ENCODE assay signal across 26 cellular contexts in genomic region chr18:59990121-59990818, GRCh38.
DNase-seq lines count a peak whose midpoint lies in the region; ATAC-seq and TF ChIP-seq lines count a peak whose summit lies in the region.
"Had no signal": no experiment of that assay in that cellular context is flagged by ENCODE, and none has a peak within 500 bp of the region (broad histone marks: within the 10 kb centered on the region; RNA-seq: fewer than 3 reads in every experiment).

No MANE protein-coding gene starts in this region.

- H3K9me3 ChIP-seq in osteoblast (ENCODE audit: low read depth, low read length) (no peaks in the 10 kb centered on the region), trophoblast cell (ENCODE audit: insufficient read depth, low read depth, low read length) (no peaks in the 10 kb centered on the region)
- H3K9me3 ChIP-seq: body of pancreas, MG63, right atrium auricular region, testis, uterus had no signal

- in situ Hi-C loops in astrocyte of the cerebellum (cut with HindIII; ENCODE audit: low sequenced_read_pairs), result loop anchor here (25.0 kb wide), 1 partner anchor 572 kb away; no protein-coding TSS in a partner anchor

- peak; percentile 48 for DNase-seq in DMS53 (lab: John Stamatoyannopoulos, UW)
- DNase-seq in HT1080 (ENCODE audit: low read depth), result peak; percentile 2
- peak; percentile 8 for DNase-seq in astrocyte of the cerebellum (ENCODE audit: low read depth)
- peak; percentile 66 for DNase-seq in osteoblast (ENCODE audit: insufficient read length, low spot score, missing footprints)
- DNase-seq in trophoblast cell, result no peak
- DNase-seq in LoVo (ENCODE audit: low spot score), result no peak
- DNase-seq: activated CD4-positive, alpha-beta T cell treated with anti-CD3 and anti-CD28 coated beads, Interleukin-2, amount 50 U/mL, for 4 hours; activated CD4-positive, CD25-positive, alpha-beta regulatory T cell; activated CD8-positive, alpha-beta memory T cell treated with anti-CD3 and anti-CD28 coated beads, Interleukin-2, amount 10 ng/mL, durations not matched to agents 7 days and 5 days; activated T-cell treated with anti-CD3 and anti-CD28 coated beads, Interleukin-2, amount 50 U/mL, for 48 hours; body of pancreas; DMS79; head of caudate nucleus; MG63; NCI-H1105 treated with DMSO at 0.1 percent for 48 hours; NCI-H2081; NCI-H226; NCI-H526 treated with DMSO at 0.1 percent for 48 hours; testis; uterus had no signal

- H3K4me1 ChIP-seq in osteoblast (ENCODE audit: insufficient read depth, low read length) (no peaks in the 10 kb centered on the region), trophoblast cell (ENCODE audit: control insufficient read depth in 1 of 2, insufficient read depth in 2 of 2, low read length in 2 of 2) (no peaks in the 10 kb centered on the region)
- H3K4me1 ChIP-seq: body of pancreas, right atrium auricular region, testis, uterus had no signal

- no peak overlapping the region for H4K8ac ChIP-seq in trophoblast cell (ENCODE audit: low read depth, low read length)

- H3K23ac ChIP-seq in trophoblast cell (ENCODE audit: low read length), result no peak overlapping the region

- no peak overlapping the region for H4K91ac ChIP-seq in trophoblast cell (ENCODE audit: low read depth, low read length)

- H3K27ac ChIP-seq in osteoblast (ENCODE audit: low read depth, low read length), result no peak overlapping the region
- no peak overlapping the region for H3K27ac ChIP-seq in trophoblast cell (ENCODE audit: low read depth, low read length)
- H3K27ac ChIP-seq: body of pancreas, right atrium auricular region, RWPE1, testis, uterus had no signal

- TF ChIP-seq CTCF in astrocyte of the cerebellum (IDR thresholded peaks at IDR 0.05; ENCODE audit: low read depth, low read length, missing control alignments) (no peak), osteoblast (IDR thresholded peaks at IDR 0.05; ENCODE audit: extremely low read depth, low read depth, low read length) (no peak)

- no peak overlapping the region for H3K14ac ChIP-seq in trophoblast cell (ENCODE audit: low read length)

- H3K27me3 ChIP-seq in osteoblast (ENCODE audit: insufficient read depth, low read length), result peaks cover 29% of the 10 kb centered on the region
- no peaks in the 10 kb centered on the region for H3K27me3 ChIP-seq in trophoblast cell (ENCODE audit: insufficient read depth, low read length)
- H3K27me3 ChIP-seq: right atrium auricular region, testis, uterus had no signal

- H3K79me2 ChIP-seq in osteoblast (ENCODE audit: insufficient read depth, low read length) (no peaks in the 10 kb centered on the region), trophoblast cell (ENCODE audit: control insufficient read depth, insufficient read depth, low read length, poor library complexity) (no peaks in the 10 kb centered on the region)

- no peak overlapping the region for H2BK12ac ChIP-seq in trophoblast cell (ENCODE audit: low read length)

- no peak for ATAC-seq in HG03520 (IDR thresholded peaks at IDR 0.05; ENCODE audit: unreplicated experiment)
- ATAC-seq: activated CD8-positive, alpha-beta memory T cell treated with anti-CD3 and anti-CD28 coated beads, Interleukin-2, amount 10 ng/mL, durations not matched to agents 7 days and 5 days; body of pancreas; HCT116; K562 had no signal

- no peak overlapping the region for H2BK120ac ChIP-seq in trophoblast cell (ENCODE audit: insufficient read depth, low read length, poor library complexity)

- H3K4me3 ChIP-seq in astrocyte of the cerebellum (ENCODE audit: low read depth, low read length) (no peak overlapping the region), osteoblast (ENCODE audit: insufficient read depth, low read length) (no peak overlapping the region), trophoblast cell (ENCODE audit: low read depth, low read length) (no peak overlapping the region)
- H3K4me3 ChIP-seq: body of pancreas, K562, MG63, right atrium auricular region, smooth muscle cell, testis, uterus had no signal

- H4K20me1 ChIP-seq in osteoblast (ENCODE audit: insufficient read depth, low read length), result no peaks in the 10 kb centered on the region

- WGBS in trophoblast cell (ENCODE audit: extremely low coverage, insufficient coverage, insufficient read length), result no CpG with 5 or more reads among the region's 1 CpG

- H3K18ac ChIP-seq in trophoblast cell (ENCODE audit: low read length), result no peak overlapping the region

- no peaks in the 10 kb centered on the region for H3K79me1 ChIP-seq in trophoblast cell (ENCODE audit: low read length)

- H3K4ac ChIP-seq in trophoblast cell (ENCODE audit: low read depth, low read length), result no peak overlapping the region

- H4K12ac ChIP-seq in trophoblast cell (ENCODE audit: low read depth, low read length), result no peak overlapping the region

- H3K36me3 ChIP-seq in osteoblast (ENCODE audit: insufficient read depth, low read length) (no peaks in the 10 kb centered on the region), trophoblast cell (ENCODE audit: control insufficient read depth in 1 of 2, insufficient read depth in 2 of 2, low read length in 2 of 2) (no peaks in the 10 kb centered on the region)
- H3K36me3 ChIP-seq: MG63, right atrium auricular region, uterus had no signal

- H3K4me2 ChIP-seq in osteoblast (ENCODE audit: insufficient read depth, low read length) (no peak overlapping the region), trophoblast cell (ENCODE audit: low read length) (no peak overlapping the region)
- H3K4me2 ChIP-seq: smooth muscle cell had no signal

- H2AFZ ChIP-seq in osteoblast (ENCODE audit: low read length), result no peak overlapping the region
- H2AFZ ChIP-seq in trophoblast cell (ENCODE audit: insufficient read depth, low read length, poor library complexity), result no peak overlapping the region

- H2AK5ac ChIP-seq in trophoblast cell (ENCODE audit: low read length), result no peak overlapping the region

- H2BK5ac ChIP-seq in trophoblast cell (ENCODE audit: low read depth, low read length, poor library complexity), result no peak overlapping the region

- H3K9ac ChIP-seq in trophoblast cell (ENCODE audit: low read length), result no peak overlapping the region

Comparison
In these comparisons a context has a peak if more than half of its experiments do, and no peak if none do; other contexts are left out.
1. DNase-seq: peak in DMS53 (single experiment), HT1080 (single experiment), astrocyte of the cerebellum (single experiment) and osteoblast (single experiment); none in trophoblast cell (0 of 2) and LoVo (single experiment).